1 cellular context compared by ENCODE assay signal in the genomic region with DNA sequence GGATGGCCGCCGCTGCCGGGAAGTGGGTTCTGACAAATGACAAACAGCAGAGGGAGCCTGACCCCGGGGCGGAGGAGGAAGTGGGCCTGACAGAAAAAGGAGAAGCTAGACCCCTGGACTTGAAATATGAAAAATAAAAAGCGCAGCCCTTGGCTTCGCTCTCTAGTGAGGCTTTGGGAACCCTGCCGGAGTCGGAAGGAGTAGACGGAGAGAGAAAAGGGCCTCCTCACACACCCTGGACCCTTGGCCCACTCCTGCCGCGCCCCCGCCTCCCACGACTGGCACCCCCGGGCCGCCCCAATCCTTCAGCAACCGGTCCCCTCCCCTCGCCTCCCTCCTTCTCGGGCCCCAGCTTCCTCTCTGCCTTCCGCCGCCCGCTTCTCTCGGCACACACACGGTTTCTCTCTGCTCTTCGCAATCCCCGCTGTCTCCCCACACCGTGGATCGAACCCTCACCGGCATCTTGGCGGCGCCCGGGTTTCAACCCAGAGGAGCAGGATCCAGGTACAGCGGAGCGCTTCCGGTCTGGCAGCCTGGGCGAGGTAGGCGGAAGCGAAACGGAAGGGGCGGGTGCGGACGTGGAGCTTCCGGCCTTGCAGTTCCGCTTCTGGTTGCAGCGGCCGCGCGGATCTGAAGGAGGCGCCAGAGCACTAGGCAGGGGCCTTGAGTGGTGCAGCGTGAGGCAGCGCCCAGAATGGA.
TF ChIP-seq lines count a peak whose summit lies in the region.

Gene ARPC3 (minus strand): TSS at position 539 of the 699 bp plus-strand sequence. CDS start 77 bp downstream, at position 462.

TF ChIP-seq in HepG2, 621 proteins besides CTCF, POLR2A, EP300 and RAD21 (continued from another document):
- no peak for TF ChIP-seq ZNF124 (CRISPR knock-in tag; IDR thresholded peaks at IDR 0.05)
